Comparison of ENCODE assay signal across 15 cellular contexts in the genomic region with DNA sequence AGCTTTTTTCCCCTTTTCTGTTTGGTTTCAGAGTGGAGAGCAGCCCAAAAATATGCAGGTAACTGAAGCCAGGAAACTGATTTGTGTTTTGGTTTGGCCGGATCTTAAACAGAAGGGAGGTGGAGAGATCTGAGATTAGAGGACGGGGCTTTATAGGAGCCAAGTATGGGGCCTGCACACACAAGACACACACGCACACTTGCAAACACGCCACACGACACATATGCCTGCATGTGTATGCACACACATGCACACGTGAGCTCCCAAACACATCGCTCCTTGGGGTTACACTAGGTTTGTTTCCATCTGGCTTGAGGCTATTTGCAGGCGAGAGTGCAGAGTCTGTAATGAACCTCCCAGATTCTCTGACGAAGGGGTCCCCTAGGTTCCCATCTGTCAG. TPM values are rescaled to one million over a fixed set of nuclear protein-coding genes. Genes with fewer than 3 reads are reported as not detected.
DNase-seq lines count a peak whose midpoint lies in the region; ATAC-seq and TF ChIP-seq lines count a peak whose summit lies in the region.
"Had no signal": no experiment of that assay in that cellular context is flagged by ENCODE, and none has a peak within 500 bp of the region (broad histone marks: within the 10 kb centered on the region; RNA-seq: fewer than 3 reads in every experiment).

No MANE protein-coding gene starts in this region.

- H3K27me3 ChIP-seq in osteoblast (ENCODE audit: insufficient read depth, low read length), result peaks cover 84% of the 10 kb centered on the region

- POLR2A ChIA-PET in WTC11 (lab: Charles Lee), result no interaction called here

- H4K20me1 ChIP-seq in osteoblast (ENCODE audit: insufficient read depth, low read length), result no peaks in the 10 kb centered on the region

- CTCF ChIA-PET in activated CD8-positive, alpha-beta memory T cell treated with anti-CD3 and anti-CD28 coated beads, Interleukin-2, amount 10 ng/mL, durations not matched to agents 7 days and 5 days (lab: Charles Lee), result no interaction called here
- CTCF ChIA-PET in WTC11 (lab: Charles Lee), result interaction anchor here (1.8 kb wide), 1 partner anchor 30 kb away, joined by 6 read pairs; no protein-coding TSS in a partner anchor

- H3K9me3 Mint-ChIP-seq in activated CD8-positive, alpha-beta memory T cell treated with anti-CD3 and anti-CD28 coated beads, Interleukin-2, amount 10 ng/mL, durations not matched to agents 7 days and 5 days (ENCODE audit: low read depth), result no peaks in the 10 kb centered on the region
- no peaks in the 10 kb centered on the region for H3K9me3 Mint-ChIP-seq in WTC11
- H3K9me3 Mint-ChIP-seq: CD4-positive, alpha-beta T cell had no signal

- H3K27me3 Mint-ChIP-seq in activated CD8-positive, alpha-beta memory T cell treated with anti-CD3 and anti-CD28 coated beads, Interleukin-2, amount 10 ng/mL, durations not matched to agents 7 days and 5 days, result peaks cover 92% of the 10 kb centered on the region
- H3K27me3 Mint-ChIP-seq in WTC11 (ENCODE audit: low read depth), result peaks cover 99% of the 10 kb centered on the region

- no peak overlapping the region for H3K27ac ChIP-seq in osteoblast (ENCODE audit: low read depth, low read length)
- H3K27ac ChIP-seq: 22Rv1, A549, C4-2B, GM23248 had no signal

- no peaks in the 10 kb centered on the region for H3K9me3 ChIP-seq in osteoblast (ENCODE audit: low read depth, low read length)
- H3K9me3 ChIP-seq: A549, Caco-2 had no signal

- no peak overlapping the region for H3K27ac Mint-ChIP-seq in activated CD8-positive, alpha-beta memory T cell treated with anti-CD3 and anti-CD28 coated beads, Interleukin-2, amount 10 ng/mL, durations not matched to agents 7 days and 5 days
- no peak overlapping the region for H3K27ac Mint-ChIP-seq in WTC11
- H3K27ac Mint-ChIP-seq: CD4-positive, alpha-beta T cell had no signal

- H3K79me2 ChIP-seq in osteoblast (ENCODE audit: insufficient read depth, low read length), result no peaks in the 10 kb centered on the region

- H3K36me3 ChIP-seq in osteoblast (ENCODE audit: insufficient read depth, low read length), result no peaks in the 10 kb centered on the region

- H3K36me3 Mint-ChIP-seq in activated CD8-positive, alpha-beta memory T cell treated with anti-CD3 and anti-CD28 coated beads, Interleukin-2, amount 10 ng/mL, durations not matched to agents 7 days and 5 days, result no peaks in the 10 kb centered on the region
- H3K36me3 Mint-ChIP-seq in WTC11, result no peaks in the 10 kb centered on the region

- no peak overlapping the region for H3K4me3 ChIP-seq in osteoblast (ENCODE audit: insufficient read depth, low read length)
- H3K4me3 ChIP-seq: A549, GM23248 had no signal

- no peak overlapping the region for H2AFZ ChIP-seq in osteoblast (ENCODE audit: low read length)
- H2AFZ ChIP-seq: GM23248 had no signal

- no peak overlapping the region for H3K4me3 Mint-ChIP-seq in activated CD8-positive, alpha-beta memory T cell treated with anti-CD3 and anti-CD28 coated beads, Interleukin-2, amount 10 ng/mL, durations not matched to agents 7 days and 5 days
- peak overlapping the region; percentile 64 for H3K4me3 Mint-ChIP-seq in WTC11
- H3K4me3 Mint-ChIP-seq: CD4-positive, alpha-beta T cell had no signal

- peaks cover 4% of the 10 kb centered on the region for H3K4me1 Mint-ChIP-seq in activated CD8-positive, alpha-beta memory T cell treated with anti-CD3 and anti-CD28 coated beads, Interleukin-2, amount 10 ng/mL, durations not matched to agents 7 days and 5 days
- H3K4me1 Mint-ChIP-seq in WTC11, result peaks cover 38% of the 10 kb centered on the region

- ATAC-seq in activated CD8-positive, alpha-beta memory T cell treated with anti-CD3 and anti-CD28 coated beads, Interleukin-2, amount 10 ng/mL, durations not matched to agents 7 days and 5 days, result no peak
- ATAC-seq in WTC11, result no peak
- ATAC-seq: A549 had no signal

- no peaks in the 10 kb centered on the region for H3K4me1 ChIP-seq in osteoblast (ENCODE audit: insufficient read depth, low read length)
- H3K4me1 ChIP-seq: A549, Caco-2 had no signal

- peak; percentile 18 for DNase-seq in activated CD8-positive, alpha-beta memory T cell treated with anti-CD3 and anti-CD28 coated beads, Interleukin-2, amount 10 ng/mL, durations not matched to agents 7 days and 5 days
- DNase-seq in activated CD8-positive, alpha-beta memory T cell treated with anti-CD3 and anti-CD28 coated beads for 24 hours, result no peak
- DNase-seq in WTC11 (ENCODE audit: low spot score), result no peak
- peak; percentile 75 for DNase-seq in osteoblast (ENCODE audit: insufficient read length, low spot score, missing footprints)
- DNase-seq in NCI-H128 (lab: John Stamatoyannopoulos, UW; ENCODE audit: unreplicated experiment), result no peak
- DNase-seq in mesenteric fat pad (ENCODE audit: low spot score), result no peak
- DNase-seq in stimulated activated CD4-positive, alpha-beta T cell treated with anti-CD3 and anti-CD28 coated beads, Interleukin-4, amount 100 ng/mL, for 1 hour, result no peak
- DNase-seq: AML-193; Caco-2; CD4-positive, alpha-beta T cell; GM23248; IMR-90 had no signal

- TF ChIP-seq CTCF in WTC11 (IDR thresholded peaks at IDR 0.05) (no peak), osteoblast (IDR thresholded peaks at IDR 0.05; ENCODE audit: extremely low read depth, low read depth, low read length) (no peak)

- H3K4me2 ChIP-seq in osteoblast (ENCODE audit: insufficient read depth, low read length), result no peak overlapping the region
- H3K4me2 ChIP-seq: A549 had no signal

TF ChIP-seq in WTC11, 78 proteins besides CTCF, POLR2A, EP300 and RAD21:
- TF ChIP-seq PRRX2 (CRISPR knock-in tag; IDR thresholded peaks at IDR 0.05) (no peak), IRF2 (CRISPR knock-in tag; IDR thresholded peaks at IDR 0.05; ENCODE audit: borderline replicate concordance, low read depth) (no peak), ZNF281 (CRISPR knock-in tag; IDR thresholded peaks at IDR 0.05) (no peak), TEAD1 (CRISPR knock-in tag; IDR thresholded peaks at IDR 0.05) (no peak), NR1H2 (CRISPR knock-in tag; IDR thresholded peaks at IDR 0.05) (no peak)
TF ChIP-seq in WTC11: peak in this region for 0.

RNA-seq across cellular contexts. Expression of gene BTNL9, which starts 18.3 kb away (rescaled TPM):
- not detected for total RNA-seq in activated CD8-positive, alpha-beta memory T cell treated with anti-CD3 and anti-CD28 coated beads, Interleukin-2, amount 10 ng/mL, durations not matched to agents 7 days and 5 days
- total RNA-seq in WTC11 (2021) (1.6 to 3.4 TPM (median 1.8 TPM) in 3 replicates), osteoblast (not detected in 2 replicates), mesenteric fat pad (407 TPM)
- total RNA-seq: CD4-positive, alpha-beta T cell; GM23248; IMR-90 had no signal

Comparison
In these comparisons a context has a peak if more than half of its experiments do, and no peak if none do; other contexts are left out.
1. DNase-seq: peak in activated CD8-positive, alpha-beta memory T cell treated with anti-CD3 and anti-CD28 coated beads, Interleukin-2, amount 10 ng/mL, durations not matched to agents 7 days and 5 days (single experiment) and osteoblast (single experiment); none in activated CD8-positive, alpha-beta memory T cell treated with anti-CD3 and anti-CD28 coated beads for 24 hours (single experiment), WTC11 (single experiment), NCI-H128 (single experiment), mesenteric fat pad (single experiment) and stimulated activated CD4-positive, alpha-beta T cell treated with anti-CD3 and anti-CD28 coated beads, Interleukin-4, amount 100 ng/mL, for 1 hour (single experiment).
2. RNA of gene BTNL9, which starts 18.3 kb away (total RNA-seq): 407 TPM in mesenteric fat pad (single experiment); 1.6 to 3.4 TPM in WTC11, not detected in activated CD8-positive, alpha-beta memory T cell treated with anti-CD3 and anti-CD28 coated beads, Interleukin-2, amount 10 ng/mL, durations not matched to agents 7 days and 5 days and not detected in osteoblast; every median in the first group is over 10 times any median in the second.